ENCODE assay signal across 1 cellular context in the genomic region with DNA sequence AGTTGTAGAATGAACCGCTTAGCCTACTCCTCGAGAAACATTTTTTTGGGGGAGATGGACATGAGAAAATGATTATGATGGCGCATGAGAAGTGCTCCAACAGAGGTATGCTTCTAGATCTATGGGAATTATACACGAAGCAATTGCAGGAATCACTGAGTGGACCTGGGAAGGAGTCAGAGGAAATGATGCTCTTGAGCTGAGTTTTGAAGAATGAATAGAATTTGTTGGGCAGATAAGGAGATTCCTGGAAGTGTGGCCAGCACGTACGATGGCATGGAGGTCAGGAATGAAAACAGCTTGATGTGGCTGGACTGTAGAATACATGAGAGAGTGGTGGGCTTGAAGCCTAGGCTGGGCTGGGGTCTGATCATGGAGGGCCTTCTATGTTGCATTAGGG.
TF ChIP-seq lines count a peak whose summit lies in the region.

No MANE protein-coding gene starts in this region.

TF ChIP-seq in IMR-90, 13 proteins besides CTCF, POLR2A, EP300 and RAD21:
- peak; percentile 72; the same call in 1 of the 2 replicates for TF ChIP-seq BHLHE40 (IDR thresholded peaks at IDR 0.05; ENCODE audit: low read depth, low read length)
- no peak for TF ChIP-seq FOS (IDR thresholded peaks at IDR 0.05; ENCODE audit: low read depth, low read length)
